8 cellular contexts compared by ENCODE assay signal in genomic region chr6:27814665-27815424, GRCh38.
DNase-seq lines count a peak whose midpoint lies in the region.

No MANE protein-coding gene starts in this region.

- peaks cover 9% of the 10 kb centered on the region for H3K27me3 Mint-ChIP-seq in T-helper 2 cell treated with Interferon-gamma antibody and Interleukin-4, amounts not matched to agents 5 μg/mL and 100 μg/mL, for 36 hours (ENCODE audit: low read depth)

- H3K9ac ChIP-seq in iPS-20b (ENCODE audit: low read depth, low read length) (peak overlapping the region; percentile 98), skeletal muscle tissue (ENCODE audit: low read depth in 1 of 3, low read length in 3 of 3) (no peak overlapping the region)

- H3K27me3 ChIP-seq in MG63 (no peaks in the 10 kb centered on the region), iPS-20b (ENCODE audit: insufficient read depth, low read length) (no peaks in the 10 kb centered on the region), skeletal muscle tissue (ENCODE audit: control insufficient read depth in 3 of 3, insufficient read depth in 3 of 3, low read length in 3 of 3) (peaks cover 36 to 47% (median 37%) of the 10 kb centered on the region in 3 donors)

- H3K4me1 Mint-ChIP-seq in T-helper 2 cell treated with Interferon-gamma antibody and Interleukin-4, amounts not matched to agents 5 μg/mL and 100 μg/mL, for 36 hours (ENCODE audit: low read depth): peaks cover 54% of the 10 kb centered on the region

- H3K4me1 ChIP-seq in iPS-20b (ENCODE audit: insufficient read depth, low read length): peaks cover 12% of the 10 kb centered on the region; the same call in 1 of the 2 replicates
- H3K4me1 ChIP-seq in skeletal muscle tissue (ENCODE audit: control insufficient read depth in 3 of 3, insufficient read depth in 3 of 3, low read length in 3 of 3): peaks cover 9 to 12% (median 10%) of the 10 kb centered on the region in 3 donors

- H3K4me3 ChIP-seq in MG63 (peak overlapping the region; percentile 43), iPS-20b (ENCODE audit: low read length) (peak overlapping the region; percentile 83), skeletal muscle tissue (ENCODE audit: low read length in 3 of 3) (peak overlapping the region; percentile 25 to 65 (median 48))

- peaks cover 3% of the 10 kb centered on the region for H3K9me3 ChIP-seq in MG63
- no peaks in the 10 kb centered on the region for H3K9me3 ChIP-seq in iPS-20b (ENCODE audit: insufficient read depth, low read depth, low read length)
- H3K9me3 ChIP-seq in skeletal muscle tissue (ENCODE audit: control insufficient read depth in 3 of 3, low read length in 3 of 3): no peaks in the 10 kb centered on the region

- DNase-seq in G401 (ENCODE audit: low spot score) (peak; percentile 83), GOT3 (lab: John Stamatoyannopoulos, UW) (peak; percentile 58), MG63 (peak; percentile 94), brain pericyte (ENCODE audit: low read depth, low spot score) (peak; percentile 87), NCI-H524 treated with DMSO at 0.1 percent for 48 hours (lab: John Stamatoyannopoulos, UW) (no peak)
- DNase-seq in T-helper 2 cell treated with Interferon-gamma antibody and Interleukin-4, amounts not matched to agents 5 μg/mL and 100 μg/mL, for 36 hours (ENCODE audit: low spot score): peak; percentile 83

- peaks cover 10% of the 10 kb centered on the region for H3K36me3 Mint-ChIP-seq in T-helper 2 cell treated with Interferon-gamma antibody and Interleukin-4, amounts not matched to agents 5 μg/mL and 100 μg/mL, for 36 hours (ENCODE audit: low read depth)

- peak overlapping the region; percentile 100 for H3K27ac Mint-ChIP-seq in T-helper 2 cell treated with Interferon-gamma antibody and Interleukin-4, amounts not matched to agents 5 μg/mL and 100 μg/mL, for 36 hours

- H3K4me3 Mint-ChIP-seq in T-helper 2 cell treated with Interferon-gamma antibody and Interleukin-4, amounts not matched to agents 5 μg/mL and 100 μg/mL, for 36 hours: peak overlapping the region; percentile 96

- H3K27ac ChIP-seq in iPS-20b (ENCODE audit: low read length) (peak overlapping the region; percentile 100), skeletal muscle tissue (ENCODE audit: low read depth, low read length) (no peak overlapping the region)

- in situ Hi-C loops in G401 (cut with HindIII; ENCODE audit: low sequenced_read_pairs): no loop called here

- no peaks in the 10 kb centered on the region for H3K36me3 ChIP-seq in MG63
- no peaks in the 10 kb centered on the region for H3K36me3 ChIP-seq in iPS-20b (ENCODE audit: insufficient read depth, low read depth, low read length)
- H3K36me3 ChIP-seq in skeletal muscle tissue (ENCODE audit: control insufficient read depth in 3 of 3, insufficient read depth in 3 of 3, low read length in 3 of 3): no peaks in the 10 kb centered on the region

- no peaks in the 10 kb centered on the region for H3K9me3 Mint-ChIP-seq in T-helper 2 cell treated with Interferon-gamma antibody and Interleukin-4, amounts not matched to agents 5 μg/mL and 100 μg/mL, for 36 hours
